Comparison of ENCODE assay signal across 8 cellular contexts in genomic region chr6:49462927-49463611, GRCh38. TPM values are rescaled to one million over a fixed set of nuclear protein-coding genes. Genes with fewer than 3 reads are reported as not detected.
DNase-seq lines count a peak whose midpoint lies in the region; ATAC-seq and TF ChIP-seq lines count a peak whose summit lies in the region.

CENPQ (plus strand) TSS chr6:49463370; CDS start chr6:49470177, 6,807 bp downstream.
MMUT (minus strand) TSS chr6:49463253; CDS start chr6:49459466, 3,787 bp downstream.

- peak within 1 kb of the TSS; percentile 85 for H3K4me3 ChIP-seq in PC-3 (ENCODE audit: low read length)
- H3K4me3 ChIP-seq in epithelial cell of proximal tubule (ENCODE audit: low read depth, low read length), result peak within 1 kb of the TSS; percentile 92

- ATAC-seq in GM21576 (IDR thresholded peaks at IDR 0.05; ENCODE audit: unreplicated experiment), result peak; percentile 98
- ATAC-seq in PC-3, result peak; percentile 97

- peak; percentile 99 for DNase-seq in DMS114 treated with DMSO at 0.1 percent for 48 hours (lab: John Stamatoyannopoulos, UW; ENCODE audit: unreplicated experiment)
- DNase-seq in PC-3, result peak; percentile 96
- peak; percentile 82 for DNase-seq in activated T-cell treated with anti-CD3 and anti-CD28 coated beads for 48 hours (ENCODE audit: low read depth)
- peak; percentile 72 for DNase-seq in epithelial cell of proximal tubule (ENCODE audit: low read depth)
- peak; percentile 96 for DNase-seq in mucosa of gallbladder (ENCODE audit: low spot score)
- peak; percentile 77 to 83 for DNase-seq in stimulated activated CD8-positive, alpha-beta memory T cell treated with anti-CD3 and anti-CD28 coated beads, Interleukin-4, amount 100 ng/mL, for 4 hours (ENCODE audit: low read depth in 2 of 2, low spot score in 1 of 2)

- BruUV-seq in PC-3 (replicated peaks; lab: Mats Ljungman, UMichigan), result no TSS peak

- no peaks in the 10 kb centered on the region for H3F3A ChIP-seq in PC-3 (ENCODE audit: low read length, unreplicated experiment)

- no peaks in the 10 kb centered on the region for H4K20me1 ChIP-seq in PC-3 (ENCODE audit: low read length)

- peak within 1 kb of the TSS; percentile 97 for H3K4me2 ChIP-seq in PC-3 (ENCODE audit: low read length)

- no peak for TF ChIP-seq EP300 in Ishikawa (IDR thresholded peaks at IDR 0.05; ENCODE audit: borderline replicate concordance)

- H3K9ac ChIP-seq in PC-3 (ENCODE audit: low read length), result peak within 1 kb of the TSS; percentile 83

- H3K79me2 ChIP-seq in PC-3 (ENCODE audit: low read length), result peaks cover 79% of the 10 kb centered on the region

- no peaks in the 10 kb centered on the region for H3K9me2 ChIP-seq in PC-3 (replicated peaks; ENCODE audit: low read length)

- peak within 1 kb of the TSS; percentile 88 for H2AFZ ChIP-seq in PC-3 (ENCODE audit: low read length)

- CTCF ChIA-PET in PC-3 (lab: Charles Lee), result no interaction called here

- intact Hi-C loops in PC-3 (cut with micrococcal nuclease), result loop anchor here (2.0 kb wide), 1 partner anchor 386 kb away; no protein-coding TSS in a partner anchor

- H3K4me1 ChIP-seq in PC-3 (ENCODE audit: insufficient read depth, low read length), result peaks cover 18% of the 10 kb centered on the region

- H3K27me3 ChIP-seq in PC-3 (ENCODE audit: low read length), result no peaks in the 10 kb centered on the region

- POLR2A ChIA-PET in PC-3 (lab: Charles Lee; ENCODE audit: unreplicated experiment), result no interaction called here

- TF ChIP-seq CTCF in PC-3 (conservative IDR thresholded peaks at IDR 0.05; ENCODE audit: low read depth, low read length), result no peak
- no peak for TF ChIP-seq CTCF in epithelial cell of proximal tubule (conservative IDR thresholded peaks at IDR 0.05; ENCODE audit: low read depth, low read length)

- TF ChIP-seq RAD21 in Ishikawa (IDR thresholded peaks at IDR 0.05; ENCODE audit: low read depth), result no peak

- H3K36me3 ChIP-seq in PC-3 (ENCODE audit: low read depth, low read length), result no peaks in the 10 kb centered on the region

- H3K9me3 ChIP-seq in PC-3 (ENCODE audit: low read length), result no peaks in the 10 kb centered on the region

- peak within 1 kb of the TSS; percentile 38 for H3K27ac ChIP-seq in PC-3 (ENCODE audit: low read length)

TF ChIP-seq in Ishikawa, 13 proteins besides CTCF, POLR2A, EP300 and RAD21:
- TF ChIP-seq NFIC (IDR thresholded peaks at IDR 0.05), result no peak
- TF ChIP-seq MAX (IDR thresholded peaks at IDR 0.05), result peak; percentile 75
- peak; percentile 52 for TF ChIP-seq TCF12 (IDR thresholded peaks at IDR 0.05; ENCODE audit: low read depth)
- peak; percentile 97 for TF ChIP-seq CREB1 (IDR thresholded peaks at IDR 0.05; ENCODE audit: low read depth)
- peak; percentile 66 for TF ChIP-seq EGR1 (IDR thresholded peaks at IDR 0.05)
- TF ChIP-seq FOXM1 (IDR thresholded peaks at IDR 0.05; ENCODE audit: borderline replicate concordance, low read depth), result no peak
- peak; percentile 61; the same call in 1 of the 2 replicates for TF ChIP-seq TAF1 (IDR thresholded peaks at IDR 0.05; ENCODE audit: low read depth)

RNA-seq across cellular contexts. Expression of gene CENPQ, which starts in this region (rescaled TPM):
- total RNA-seq in PC-3 (2014; rRNA removed), result 8.3 and 9.7 TPM in 2 replicates
- 13.1 and 14.0 TPM in 2 replicates for total RNA-seq in epithelial cell of proximal tubule
- 3.5 TPM for total RNA-seq in mucosa of gallbladder

RNA-seq across cellular contexts. Expression of gene MMUT, which starts in this region (rescaled TPM):
- total RNA-seq in PC-3 (2014; rRNA removed) (3.7 and 4.5 TPM in 2 replicates), epithelial cell of proximal tubule (5.3 and 5.5 TPM in 2 replicates), mucosa of gallbladder (31.5 TPM)

Comparison
In these comparisons a context has a peak if more than half of its experiments do, and no peak if none do; other contexts are left out.
1. Peak in every context shown above with its lines: DNase-seq, ATAC-seq, H3K4me3 ChIP-seq and H3K27ac ChIP-seq.